Comparison of ENCODE assay signal across 18 cellular contexts in genomic region chr12:64752833-64753238, GRCh38. TPM values are rescaled to one million over a fixed set of nuclear protein-coding genes. Genes with fewer than 3 reads are reported as not detected.
DNase-seq lines count a peak whose midpoint lies in the region; ATAC-seq and TF ChIP-seq lines count a peak whose summit lies in the region.
"Had no signal": no experiment of that assay in that cellular context is flagged by ENCODE, and none has a peak within 500 bp of the region (broad histone marks: within the 10 kb centered on the region; RNA-seq: fewer than 3 reads in every experiment).

No MANE protein-coding gene starts in this region.

- H2BK15ac ChIP-seq in mesenchymal stem cell (ENCODE audit: low read depth, poor library complexity, severe bottlenecking) = no peak overlapping the region

- no peak overlapping the region for H3K4me2 ChIP-seq in mesenchymal stem cell (ENCODE audit: low read length, poor library complexity, severe bottlenecking)

- H3K9me3 ChIP-seq in CD4-positive, alpha-beta memory T cell (ENCODE audit: control insufficient read depth in 1 of 2, low read length in 2 of 2) = no peaks in the 10 kb centered on the region
- no peaks in the 10 kb centered on the region for H3K9me3 ChIP-seq in mesenchymal stem cell (ENCODE audit: control insufficient read depth, low read length)
- H3K9me3 ChIP-seq: esophagus squamous epithelium, pancreas, SJCRH30 had no signal

- POLR2A ChIA-PET in CD4-positive, alpha-beta memory T cell (lab: Charles Lee; ENCODE audit: partially characterized antibody) = no interaction called here

- H2AK5ac ChIP-seq in mesenchymal stem cell (ENCODE audit: low read length, severe bottlenecking) = no peak overlapping the region

- H3K4me1 Mint-ChIP-seq in CD4-positive, alpha-beta memory T cell = peaks cover 27 to 52% (median 34%) of the 10 kb centered on the region in 4 donors

- ATAC-seq in SK-N-SH treated with all-trans-retinoic acid at 6 μM for 48 hours (peak; percentile 80), HG02759 (IDR thresholded peaks at IDR 0.05; ENCODE audit: unreplicated experiment) (no peak)

- H3K4ac ChIP-seq in mesenchymal stem cell (ENCODE audit: low read depth in 1 of 2, low read length in 2 of 2) = no peak overlapping the region

- peaks cover 30 to 34% of the 10 kb centered on the region in 2 donors for H3K36me3 Mint-ChIP-seq in CD4-positive, alpha-beta memory T cell

- H3K27me3 ChIP-seq in CD4-positive, alpha-beta memory T cell (ENCODE audit: insufficient read depth, low read length) = no peaks in the 10 kb centered on the region
- no peaks in the 10 kb centered on the region for H3K27me3 ChIP-seq in mesenchymal stem cell (ENCODE audit: control insufficient read depth in 1 of 2, insufficient read depth in 1 of 2, low read length in 2 of 2)
- H3K27me3 ChIP-seq: dorsolateral prefrontal cortex, esophagus squamous epithelium, pancreas, SJCRH30 had no signal

- H2BK12ac ChIP-seq in mesenchymal stem cell (ENCODE audit: low read length in 2 of 2) = no peak overlapping the region

- peaks cover 33% of the 10 kb centered on the region for H3K4me1 ChIP-seq in CD4-positive, alpha-beta memory T cell (ENCODE audit: insufficient read depth, low read length)
- H3K4me1 ChIP-seq in mesenchymal stem cell (ENCODE audit: control insufficient read depth, insufficient read depth, low read depth, low read length) = peaks cover under 1% of the 10 kb centered on the region
- H3K4me1 ChIP-seq: SJCRH30 had no signal

- H3K27me3 Mint-ChIP-seq in CD4-positive, alpha-beta memory T cell = no peaks in the 10 kb centered on the region

- no peaks in the 10 kb centered on the region for H3K36me3 ChIP-seq in CD4-positive, alpha-beta memory T cell (ENCODE audit: insufficient read depth, low read length)
- H3K36me3 ChIP-seq in mesenchymal stem cell (ENCODE audit: control insufficient read depth in 1 of 2, insufficient read depth in 2 of 2, low read depth in 1 of 2, low read length in 2 of 2) = peaks cover 12 to 56% of the 10 kb centered on the region in 2 experiments

- H3K18ac ChIP-seq in mesenchymal stem cell (ENCODE audit: low read depth in 1 of 2, low read length in 2 of 2) = no peak overlapping the region

- H3K14ac ChIP-seq in mesenchymal stem cell (ENCODE audit: low read length in 2 of 2) = no peak overlapping the region

- H3K27ac ChIP-seq in CD4-positive, alpha-beta memory T cell (ENCODE audit: low read depth, low read length) = no peak overlapping the region
- no peak overlapping the region for H3K27ac ChIP-seq in mesenchymal stem cell (ENCODE audit: low read length, poor library complexity, severe bottlenecking)
- H3K27ac ChIP-seq: SJCRH30 had no signal

- no peak overlapping the region for H2BK120ac ChIP-seq in mesenchymal stem cell (ENCODE audit: low read depth, low read length)

- peak overlapping the region in 1 of 8 donors; percentile 59 for H3K4me3 Mint-ChIP-seq in CD4-positive, alpha-beta memory T cell

- H3K23ac ChIP-seq in mesenchymal stem cell (ENCODE audit: low read length in 2 of 2) = no peak overlapping the region

- no peak overlapping the region for H4K91ac ChIP-seq in mesenchymal stem cell (ENCODE audit: low read length)

- H3K79me1 ChIP-seq in mesenchymal stem cell (replicated peaks; ENCODE audit: low read length, poor library complexity, severe bottlenecking) = peaks cover 22% of the 10 kb centered on the region

- intact Hi-C loops in CD4-positive, alpha-beta memory T cell (cut with micrococcal nuclease) = no loop called here

- no peak overlapping the region for H2AFZ ChIP-seq in mesenchymal stem cell (ENCODE audit: low read depth, low read length)

- no peak for DNase-seq in CD4-positive, alpha-beta memory T cell
- DNase-seq in dermis microvascular lymphatic vessel endothelial cell (ENCODE audit: low read depth in 2 of 2) (peak; percentile 54 to 94), mesenchymal stem cell (no peak), DMS153 (lab: John Stamatoyannopoulos, UW) (no peak), NCI-H1092 (lab: John Stamatoyannopoulos, UW) (no peak)
- DNase-seq in stimulated activated naive CD4-positive, alpha-beta T cell treated with Interleukin-2 at 50 U/mL for 16 hours (lab: John Stamatoyannopoulos, UW) = no peak
- DNase-seq: activated effector memory CD4-positive, alpha-beta T cell treated with Interleukin-2 at 50 U/mL for 16 hours; DMS79; dorsolateral prefrontal cortex; esophagus squamous epithelium; hippocampal formation; NCI-H146; NCI-H446; pancreas; SJCRH30; substantia nigra had no signal

- 90% methylated on average over 4 of the region's 4 CpGs for WGBS in mesenchymal stem cell

- H3K9me3 Mint-ChIP-seq in CD4-positive, alpha-beta memory T cell = no peaks in the 10 kb centered on the region

- H2BK5ac ChIP-seq in mesenchymal stem cell (ENCODE audit: low read depth, low read length, poor library complexity, severe bottlenecking) = no peak overlapping the region

- peak overlapping the region in 5 of 7 donors; percentile 8 to 66 (median 55) for H3K27ac Mint-ChIP-seq in CD4-positive, alpha-beta memory T cell

- no peak overlapping the region for H4K8ac ChIP-seq in mesenchymal stem cell (ENCODE audit: low read length)

- CTCF ChIA-PET in CD4-positive, alpha-beta memory T cell (lab: Charles Lee; ENCODE audit: partially characterized antibody) = interaction anchor here (0.9 kb wide), 1 partner anchor 208 kb away, joined by 3 read pairs; no protein-coding TSS in a partner anchor

- H3K4me3 ChIP-seq in CD4-positive, alpha-beta memory T cell (ENCODE audit: low read length in 2 of 2) = no peak overlapping the region
- H3K4me3 ChIP-seq in mesenchymal stem cell (ENCODE audit: insufficient read depth in 1 of 2, low read depth in 1 of 2, low read length in 2 of 2) = peak overlapping the region in 1 of 2 experiments; percentile 50
- H3K4me3 ChIP-seq: dorsolateral prefrontal cortex, esophagus squamous epithelium, pancreas, SJCRH30 had no signal

- peak overlapping the region; percentile 78 for H3K9ac ChIP-seq in mesenchymal stem cell (ENCODE audit: low read length)

TF ChIP-seq in SK-N-SH treated with all-trans-retinoic acid at 6 μM for 48 hours, 23 proteins besides CTCF, POLR2A, EP300 and RAD21:
- TF ChIP-seq GLIS3 (CRISPR knock-in tag; IDR thresholded peaks at IDR 0.05) = no peak
- no peak for TF ChIP-seq ESRRG (CRISPR knock-in tag; IDR thresholded peaks at IDR 0.05)

RNA-seq across cellular contexts. Expression of gene GNS, which starts 6.4 kb away (rescaled TPM):
- total RNA-seq in CD4-positive, alpha-beta memory T cell = 10 to 100 TPM; 34.2 to 35.0 TPM
- polyA plus RNA-seq in CD4-positive, alpha-beta memory T cell = 10 to 100 TPM; 36.8 to 77.0 TPM
- total RNA-seq in dermis microvascular lymphatic vessel endothelial cell = 287 and 409 TPM in 2 replicates
- 145 TPM for polyA plus RNA-seq in mesenchymal stem cell (2013, experiment 1 of 2)
- 145 TPM for polyA plus RNA-seq in mesenchymal stem cell (2013, experiment 2 of 2)

Comparison
In these comparisons a context has a peak if more than half of its experiments do, and no peak if none do; other contexts are left out.
1. DNase-seq: peak in dermis microvascular lymphatic vessel endothelial cell (2 of 2); none in CD4-positive, alpha-beta memory T cell (0 of 5), mesenchymal stem cell (single experiment), DMS153 (single experiment), stimulated activated naive CD4-positive, alpha-beta T cell treated with Interleukin-2 at 50 U/mL for 16 hours (single experiment) and NCI-H1092 (single experiment).